In the genomic region with DNA sequence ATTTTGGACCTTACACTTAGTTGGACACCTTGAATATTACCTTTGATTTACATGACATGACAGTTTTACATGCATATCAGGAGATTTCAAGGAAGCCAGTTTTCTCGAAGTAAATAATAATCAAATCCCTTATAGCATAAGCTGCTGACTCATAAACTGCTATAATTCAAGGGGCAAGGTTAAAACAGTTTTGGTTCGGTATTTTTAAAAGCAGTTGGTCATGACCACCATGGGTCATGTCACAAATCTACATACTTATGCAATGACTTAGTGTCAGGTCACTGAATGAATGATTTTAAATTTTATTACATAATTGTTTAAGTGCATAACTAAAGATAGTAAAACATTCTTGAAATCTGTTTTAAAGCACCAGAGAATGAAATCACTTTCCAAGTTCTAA, we compare ENCODE assay signal across 18 cellular contexts.
DNase-seq lines count a peak whose midpoint lies in the region; ATAC-seq, FAIRE-seq and TF ChIP-seq lines count a peak whose summit lies in the region.
"Had no signal": no experiment of that assay in that cellular context is flagged by ENCODE, and none has a peak within 500 bp of the region (broad histone marks: within the 10 kb centered on the region; RNA-seq: fewer than 3 reads in every experiment).

No MANE protein-coding gene starts in this region.

- peaks cover 0 to 49% (median 0%) of the 10 kb centered on the region in 3 donors for H3K36me3 ChIP-seq in Peyer's patch

- DNase-seq in NOMO-1 treated with DMSO at 0.1 percent for 48 hours (lab: John Stamatoyannopoulos, UW; ENCODE audit: unreplicated experiment) (peak; percentile 34), NOMO-1 treated with dmso at 0.1 percent for 144 hours (lab: John Stamatoyannopoulos, UW; ENCODE audit: unreplicated experiment) (no peak), amniotic stem cell (lab: John Stamatoyannopoulos, UW) (peak; percentile 2), NCI-H1105 (lab: John Stamatoyannopoulos, UW) (no peak), Peyer's patch (no peak), HuH-7.5 (ENCODE audit: low spot score) (no peak)
- DNase-seq: 8988T, COR-L47, head of caudate nucleus, KBM-7, NCI-H1436, NCI-H345, posterior cingulate gyrus, SW 1271, thyroid gland had no signal

- H3K4me1 ChIP-seq in Peyer's patch: no peaks in the 10 kb centered on the region
- H3K4me1 ChIP-seq: thyroid gland had no signal

- TF ChIP-seq CTCF in Peyer's patch (IDR thresholded peaks at IDR 0.05): no peak

- no peak for ATAC-seq in HG03342 (IDR thresholded peaks at IDR 0.05; ENCODE audit: unreplicated experiment)
- ATAC-seq: GM23338 had no signal

- FAIRE-seq in islet of Langerhans (lab: Jason Lieb, UNC): peak; percentile 30

- no peak for TF ChIP-seq POLR2A in Peyer's patch (IDR thresholded peaks at IDR 0.05)

- H3K4me3 ChIP-seq in Peyer's patch: no peak overlapping the region
- H3K4me3 ChIP-seq: GM23338, thyroid gland had no signal

- no peaks in the 10 kb centered on the region for H3K27me3 ChIP-seq in Peyer's patch
- H3K27me3 ChIP-seq: thyroid gland had no signal

- H3K27ac ChIP-seq in Peyer's patch: no peak overlapping the region
- H3K27ac ChIP-seq: thyroid gland had no signal

- no peaks in the 10 kb centered on the region for H3K9me3 ChIP-seq in Peyer's patch
- H3K9me3 ChIP-seq: thyroid gland had no signal

Comparison
In these comparisons a context has a peak if more than half of its experiments do, and no peak if none do; other contexts are left out.
1. DNase-seq: peak in NOMO-1 treated with DMSO at 0.1 percent for 48 hours (single experiment) and amniotic stem cell (single experiment); none in NOMO-1 treated with dmso at 0.1 percent for 144 hours (single experiment), NCI-H1105 (single experiment), Peyer's patch (0 of 3) and HuH-7.5 (single experiment).